Comparison of ENCODE assay signal across 24 cellular contexts in genomic region chr3:172113710-172114109, GRCh38.
"Had no signal": no experiment of that assay in that cellular context is flagged by ENCODE, and none has a peak within 500 bp of the region (broad histone marks: within the 10 kb centered on the region; RNA-seq: fewer than 3 reads in every experiment).

No MANE protein-coding gene starts in this region.

- DNase-seq: activated CD4-positive, alpha-beta memory T cell treated with anti-CD3 and anti-CD28 coated beads for 36 hours; activated CD4-positive, alpha-beta T cell treated with anti-CD3 and anti-CD28 coated beads for 48 hours; activated effector memory CD4-positive, alpha-beta T cell treated with anti-CD3 and anti-CD28 coated beads, Interleukin-2, amount 50 U/mL, for 16 hours; activated naive CD4-positive, alpha-beta T cell treated with anti-CD3 and anti-CD28 coated beads, Interleukin-2, amount 50 U/mL, for 16 hours; anterior cingulate cortex; effector CD4-positive, alpha-beta T cell; foreskin melanocyte; glutamatergic neuron; hippocampal formation; left ventricle myocardium inferior; naive thymus-derived CD8-positive, alpha-beta T cell; pancreas; right cardiac atrium; stimulated activated CD4-positive, alpha-beta T cell treated with anti-CD3 and anti-CD28 coated beads, Interleukin-2, amount 100 ng/mL, for 24 hours; stimulated activated naive CD8-positive, alpha-beta T cell treated with anti-CD3 and anti-CD28 coated beads, Interleukin-15, amount 100 ng/mL, for 72 hours had no signal

- H3K27ac ChIP-seq: left ventricle myocardium inferior, pancreas had no signal

- H3K4me3 Mint-ChIP-seq: activated CD4-positive, alpha-beta memory T cell treated with anti-CD3 and anti-CD28 coated beads for 36 hours; brain; dendritic cell treated with granulocyte-macrophage colony-stimulating factor and Interleukin-4, amounts not matched to agents 40 ng/mL and 50 ng/mL, for 4 days; mesothelial cell of epicardium; naive thymus-derived CD8-positive, alpha-beta T cell; stimulated activated effector memory CD8-positive, alpha-beta T cell treated with anti-CD3 and anti-CD28 coated beads, Interleukin-12 subunit alpha, Interleukin-12 subunit beta, amount 100 ng/mL, for 72 hours; stimulated activated naive CD8-positive, alpha-beta T cell treated with anti-CD3 and anti-CD28 coated beads, Interleukin-15, amount 100 ng/mL, for 72 hours; T-helper 1 cell treated with Interleukin-12 subunit alpha and Interleukin-12 subunit beta and Interleukin-4 antibody, amounts not matched to agents 30 μg/mL and 1 μg/mL, for 36 hours had no signal

- H3K27ac Mint-ChIP-seq: activated CD4-positive, alpha-beta memory T cell treated with anti-CD3 and anti-CD28 coated beads for 36 hours; dendritic cell treated with granulocyte-macrophage colony-stimulating factor and Interleukin-4, amounts not matched to agents 40 ng/mL and 50 ng/mL, for 4 days; mesothelial cell of epicardium; stimulated activated effector memory CD8-positive, alpha-beta T cell treated with anti-CD3 and anti-CD28 coated beads, Interleukin-12 subunit alpha, Interleukin-12 subunit beta, amount 100 ng/mL, for 72 hours; stimulated activated naive CD8-positive, alpha-beta T cell treated with anti-CD3 and anti-CD28 coated beads, Interleukin-15, amount 100 ng/mL, for 72 hours; T-helper 1 cell treated with Interleukin-12 subunit alpha and Interleukin-12 subunit beta and Interleukin-4 antibody, amounts not matched to agents 30 μg/mL and 1 μg/mL, for 36 hours had no signal

- H3K27me3 ChIP-seq: pancreas, tibial nerve had no signal

- H3K9me3 ChIP-seq: left ventricle myocardium inferior, pancreas, tibial nerve had no signal

- H3K9me3 Mint-ChIP-seq: activated CD4-positive, alpha-beta memory T cell treated with anti-CD3 and anti-CD28 coated beads for 36 hours; dendritic cell treated with granulocyte-macrophage colony-stimulating factor and Interleukin-4, amounts not matched to agents 40 ng/mL and 50 ng/mL, for 4 days; mesothelial cell of epicardium; naive thymus-derived CD8-positive, alpha-beta T cell; stimulated activated effector memory CD8-positive, alpha-beta T cell treated with anti-CD3 and anti-CD28 coated beads, Interleukin-12 subunit alpha, Interleukin-12 subunit beta, amount 100 ng/mL, for 72 hours; stimulated activated naive CD8-positive, alpha-beta T cell treated with anti-CD3 and anti-CD28 coated beads, Interleukin-15, amount 100 ng/mL, for 72 hours; T-helper 1 cell treated with Interleukin-12 subunit alpha and Interleukin-12 subunit beta and Interleukin-4 antibody, amounts not matched to agents 30 μg/mL and 1 μg/mL, for 36 hours had no signal

- H3K27me3 Mint-ChIP-seq: activated CD4-positive, alpha-beta memory T cell treated with anti-CD3 and anti-CD28 coated beads for 36 hours; brain; dendritic cell treated with granulocyte-macrophage colony-stimulating factor and Interleukin-4, amounts not matched to agents 40 ng/mL and 50 ng/mL, for 4 days; stimulated activated naive CD8-positive, alpha-beta T cell treated with anti-CD3 and anti-CD28 coated beads, Interleukin-15, amount 100 ng/mL, for 72 hours had no signal

- FAIRE-seq: endothelial cell of umbilical vein, pancreas, urothelium cell line had no signal

- ATAC-seq: esophagus mucosa; naive thymus-derived CD8-positive, alpha-beta T cell; pancreas; right cardiac atrium; stimulated activated effector memory CD8-positive, alpha-beta T cell treated with anti-CD3 and anti-CD28 coated beads, Interleukin-12 subunit alpha, Interleukin-12 subunit beta, amount 100 ng/mL, for 72 hours; stimulated activated naive CD8-positive, alpha-beta T cell treated with anti-CD3 and anti-CD28 coated beads, Interleukin-15, amount 100 ng/mL, for 72 hours had no signal

- H3K4me3 ChIP-seq: left ventricle myocardium inferior, pancreas, tibial nerve had no signal
